Comparison of ENCODE assay signal across 17 cellular contexts in genomic region chr7:129421717-129422250, GRCh38. TPM values are rescaled to one million over a fixed set of nuclear protein-coding genes. Genes with fewer than 3 reads are reported as not detected.
DNase-seq lines count a peak whose midpoint lies in the region; ATAC-seq and TF ChIP-seq lines count a peak whose summit lies in the region.
"Had no signal": no experiment of that assay in that cellular context is flagged by ENCODE, and none has a peak within 500 bp of the region (broad histone marks: within the 10 kb centered on the region; RNA-seq: fewer than 3 reads in every experiment).

No MANE protein-coding gene starts in this region.

- ATAC-seq in left cardiac atrium: peak; percentile 43 to 67
- ATAC-seq in psoas muscle: peak; percentile 59 to 86 (median 73)
- no peak for ATAC-seq in activated naive CD8-positive, alpha-beta T cell treated with anti-CD3 and anti-CD28 coated beads, Interleukin-2, amount 50 U/mL, for 24 hours
- no peak for ATAC-seq in activated T-cell treated with anti-CD3 and anti-CD28 coated beads, Interleukin-2, amount 50 U/mL, for 4 hours
- no peak for ATAC-seq in HG02885 (IDR thresholded peaks at IDR 0.05; ENCODE audit: poor library complexity, unreplicated experiment)
- ATAC-seq: A549 had no signal

- H3K27me3 ChIP-seq in right atrium auricular region (no peaks in the 10 kb centered on the region), psoas muscle (ENCODE audit: insufficient read depth in 3 of 3, low read length in 2 of 3) (no peaks in the 10 kb centered on the region)
- H3K27me3 ChIP-seq: BE2C had no signal

- intact Hi-C loops in left cardiac atrium (cut with DNase I): no loop called here
- intact Hi-C loops in psoas muscle (cut with DNase I): loop anchor here in 1 of 2 donors (2.0 kb wide), 1 partner anchor 17 kb away; no protein-coding TSS in a partner anchor

- peaks cover 10% of the 10 kb centered on the region for H3K36me3 Mint-ChIP-seq in activated naive CD8-positive, alpha-beta T cell treated with anti-CD3 and anti-CD28 coated beads, Interleukin-2, amount 50 U/mL, for 24 hours (ENCODE audit: low read depth)
- H3K36me3 Mint-ChIP-seq in activated T-cell treated with anti-CD3 and anti-CD28 coated beads, Interleukin-2, amount 50 U/mL, for 4 hours (ENCODE audit: insufficient read depth): peaks cover 27% of the 10 kb centered on the region

- no peaks in the 10 kb centered on the region for H3K9me3 ChIP-seq in right atrium auricular region
- H3K9me3 ChIP-seq in psoas muscle: no peaks in the 10 kb centered on the region
- H3K9me3 ChIP-seq: A549, BE2C had no signal

- 27 to 45% (median 29%) methylated on average over 2 of the region's 2 CpGs for WGBS in psoas muscle, 3 donors

- H3K27ac Mint-ChIP-seq in activated naive CD8-positive, alpha-beta T cell treated with anti-CD3 and anti-CD28 coated beads, Interleukin-2, amount 50 U/mL, for 24 hours: no peak overlapping the region
- H3K27ac Mint-ChIP-seq: HFFc6 had no signal

- H3K4me1 Mint-ChIP-seq in activated naive CD8-positive, alpha-beta T cell treated with anti-CD3 and anti-CD28 coated beads, Interleukin-2, amount 50 U/mL, for 24 hours: no peaks in the 10 kb centered on the region
- H3K4me1 Mint-ChIP-seq in activated T-cell treated with anti-CD3 and anti-CD28 coated beads, Interleukin-2, amount 50 U/mL, for 4 hours (ENCODE audit: low read depth): peaks cover 2% of the 10 kb centered on the region

- no peaks in the 10 kb centered on the region for H3K36me3 ChIP-seq in right atrium auricular region
- H3K36me3 ChIP-seq in psoas muscle (ENCODE audit: insufficient read depth in 1 of 2, low read depth in 1 of 2): peaks cover 0 to 23% of the 10 kb centered on the region in 2 donors
- H3K36me3 ChIP-seq: BE2C had no signal

- no peak overlapping the region for H3K4me3 ChIP-seq in right atrium auricular region
- no peak overlapping the region for H3K4me3 ChIP-seq in fibroblast of pulmonary artery (replicated peaks; ENCODE audit: low read depth, low read length)
- peak overlapping the region; percentile 26 for H3K4me3 ChIP-seq in psoas muscle
- H3K4me3 ChIP-seq: A549 had no signal

- H3K27me3 Mint-ChIP-seq in activated naive CD8-positive, alpha-beta T cell treated with anti-CD3 and anti-CD28 coated beads, Interleukin-2, amount 50 U/mL, for 24 hours: no peaks in the 10 kb centered on the region
- H3K27me3 Mint-ChIP-seq in activated T-cell treated with anti-CD3 and anti-CD28 coated beads, Interleukin-2, amount 50 U/mL, for 4 hours (ENCODE audit: low read depth): no peaks in the 10 kb centered on the region
- H3K27me3 Mint-ChIP-seq: CD4-positive, alpha-beta memory T cell had no signal

- no peak for DNase-seq in left cardiac atrium
- DNase-seq in right atrium auricular region (ENCODE audit: low spot score): no peak
- peak; percentile 7 for DNase-seq in fibroblast of pulmonary artery (ENCODE audit: low read depth)
- DNase-seq in psoas muscle: no peak
- no peak for DNase-seq in activated naive CD8-positive, alpha-beta T cell treated with anti-CD3 and anti-CD28 coated beads, Interleukin-2, amount 50 U/mL, for 24 hours
- no peak for DNase-seq in activated T-cell treated with anti-CD3 and anti-CD28 coated beads, Interleukin-2, amount 50 U/mL, for 4 hours
- DNase-seq: BE2C; CD4-positive, alpha-beta memory T cell; COR-L47; DND-41; GDM1; GOT3; HCEC 1CT; HFFc6 had no signal

- H3K4me1 ChIP-seq in right atrium auricular region: no peaks in the 10 kb centered on the region
- peaks cover 24% of the 10 kb centered on the region for H3K4me1 ChIP-seq in psoas muscle
- H3K4me1 ChIP-seq: BE2C had no signal

- TF ChIP-seq CTCF in right atrium auricular region (IDR thresholded peaks at IDR 0.05): no peak
- no peak for TF ChIP-seq CTCF in fibroblast of pulmonary artery (IDR thresholded peaks at IDR 0.05; ENCODE audit: low read length, missing control alignments)
- TF ChIP-seq CTCF in psoas muscle (IDR thresholded peaks at IDR 0.05): no peak

- H3K27ac ChIP-seq in right atrium auricular region (peak overlapping the region in 1 of 2 donors; percentile 57), psoas muscle (peak overlapping the region; percentile 83)
- H3K27ac ChIP-seq: A549, C4-2B had no signal

- no peaks in the 10 kb centered on the region for H3K9me3 Mint-ChIP-seq in activated naive CD8-positive, alpha-beta T cell treated with anti-CD3 and anti-CD28 coated beads, Interleukin-2, amount 50 U/mL, for 24 hours
- no peaks in the 10 kb centered on the region for H3K9me3 Mint-ChIP-seq in activated T-cell treated with anti-CD3 and anti-CD28 coated beads, Interleukin-2, amount 50 U/mL, for 4 hours
- H3K9me3 Mint-ChIP-seq: CD4-positive, alpha-beta memory T cell; HFFc6 had no signal

- no peak overlapping the region for H3K4me3 Mint-ChIP-seq in activated naive CD8-positive, alpha-beta T cell treated with anti-CD3 and anti-CD28 coated beads, Interleukin-2, amount 50 U/mL, for 24 hours
- H3K4me3 Mint-ChIP-seq in activated T-cell treated with anti-CD3 and anti-CD28 coated beads, Interleukin-2, amount 50 U/mL, for 4 hours: no peak overlapping the region
- H3K4me3 Mint-ChIP-seq: CD4-positive, alpha-beta memory T cell; HFFc6 had no signal

RNA-seq across cellular contexts. Expression of gene STRIP2, which starts 12.4 kb away (rescaled TPM):
- 10 to 100 TPM; 12.1 to 15.3 TPM for total RNA-seq in left cardiac atrium
- 10 to 100 TPM in 1 of 2 donors, 1 to 10 TPM in 1; 8.5 to 11.3 TPM for total RNA-seq in right atrium auricular region
- total RNA-seq in psoas muscle: 10 to 100 TPM; 46.6 to 94.4 (median 58.4) TPM
- 10 to 100 TPM; 14.5 to 42.6 (median 21.1) TPM for polyA plus RNA-seq in psoas muscle
- 10 to 100 TPM; 51.6 to 64.1 (median 56.1) TPM for total RNA-seq in activated T-cell treated with anti-CD3 and anti-CD28 coated beads, Interleukin-2, amount 50 U/mL, for 4 hours
- polyA plus RNA-seq: CD4-positive, alpha-beta memory T cell had no signal

Comparison
In these comparisons a context has a peak if more than half of its experiments do, and no peak if none do; other contexts are left out.
1. ATAC-seq: peak in left cardiac atrium (2 of 2) and psoas muscle (4 of 4); none in activated naive CD8-positive, alpha-beta T cell treated with anti-CD3 and anti-CD28 coated beads, Interleukin-2, amount 50 U/mL, for 24 hours (single experiment), activated T-cell treated with anti-CD3 and anti-CD28 coated beads, Interleukin-2, amount 50 U/mL, for 4 hours (0 of 2) and HG02885 (single experiment).